ENCODE assay signal across 22 cellular contexts in genomic region chr6:40504274-40504673, GRCh38.
"Had no signal": no experiment of that assay in that cellular context is flagged by ENCODE, and none has a peak within 500 bp of the region (broad histone marks: within the 10 kb centered on the region; RNA-seq: fewer than 3 reads in every experiment).

No MANE protein-coding gene starts in this region.

- H3K27ac Mint-ChIP-seq: activated CD8-positive, alpha-beta T cell treated with anti-CD3 and anti-CD28 coated beads for 36 hours; activated naive CD8-positive, alpha-beta T cell treated with anti-CD3 and anti-CD28 coated beads, Interleukin-2, amount 10 ng/mL, durations not matched to agents 7 days and 5 days; activated T-helper 17 cell treated with anti-CD3 and anti-CD28 coated beads, Interleukin-2, amount 50 U/mL, for 72 hours; brain; dendritic cell treated with granulocyte-macrophage colony-stimulating factor and Interleukin-4, amounts not matched to agents 40 ng/mL and 50 ng/mL, for 4 days; mesothelial cell of epicardium; nephron; stimulated activated naive B cell treated with anti-CD40 and anti-IgM and Interleukin-4, amounts not matched to agents 10 μg/mL and 1 μg/mL and 100 μg/mL, for 72 hours had no signal

- H3K9me3 Mint-ChIP-seq: activated CD8-positive, alpha-beta T cell treated with anti-CD3 and anti-CD28 coated beads for 36 hours; activated naive CD8-positive, alpha-beta T cell treated with anti-CD3 and anti-CD28 coated beads, Interleukin-2, amount 10 ng/mL, durations not matched to agents 7 days and 5 days; activated T-helper 17 cell treated with anti-CD3 and anti-CD28 coated beads, Interleukin-2, amount 50 U/mL, for 72 hours; brain; central memory CD8-positive, alpha-beta T cell; dendritic cell treated with granulocyte-macrophage colony-stimulating factor and Interleukin-4, amounts not matched to agents 40 ng/mL and 50 ng/mL, for 4 days; mesothelial cell of epicardium; nephron; stimulated activated naive B cell treated with anti-CD40 and anti-IgM and Interleukin-4, amounts not matched to agents 10 μg/mL and 1 μg/mL and 100 μg/mL, for 72 hours had no signal

- H3K4me2 ChIP-seq: hepatocyte had no signal

- H3K36me3 ChIP-seq: esophagus squamous epithelium, thoracic aorta had no signal

- H3K4me1 Mint-ChIP-seq: activated T-helper 17 cell treated with anti-CD3 and anti-CD28 coated beads, Interleukin-2, amount 50 U/mL, for 72 hours; brain; central memory CD8-positive, alpha-beta T cell; mesothelial cell of epicardium; stimulated activated naive B cell treated with anti-CD40 and anti-IgM and Interleukin-4, amounts not matched to agents 10 μg/mL and 1 μg/mL and 100 μg/mL, for 72 hours had no signal

- H3K4me3 ChIP-seq: esophagus squamous epithelium, hepatocyte, lung, thoracic aorta had no signal

- H2AFZ ChIP-seq: hepatocyte had no signal

- H3K27ac ChIP-seq: esophagus squamous epithelium, hepatocyte, thoracic aorta had no signal

- H3K27me3 Mint-ChIP-seq: activated CD8-positive, alpha-beta T cell treated with anti-CD3 and anti-CD28 coated beads for 36 hours; stimulated activated naive B cell treated with anti-CD40 and anti-IgM and Interleukin-4, amounts not matched to agents 10 μg/mL and 1 μg/mL and 100 μg/mL, for 72 hours had no signal

- H3K36me3 Mint-ChIP-seq: activated naive CD8-positive, alpha-beta T cell treated with anti-CD3 and anti-CD28 coated beads, Interleukin-2, amount 10 ng/mL, durations not matched to agents 7 days and 5 days; brain; mesothelial cell of epicardium; stimulated activated naive B cell treated with anti-CD40 and anti-IgM and Interleukin-4, amounts not matched to agents 10 μg/mL and 1 μg/mL and 100 μg/mL, for 72 hours had no signal

- H3K9me3 ChIP-seq: esophagus squamous epithelium, thoracic aorta had no signal

- ATAC-seq: activated CD8-positive, alpha-beta T cell treated with anti-CD3 and anti-CD28 coated beads for 36 hours; activated T-helper 17 cell treated with anti-CD3 and anti-CD28 coated beads, Interleukin-2, amount 50 U/mL, for 72 hours; sciatic nerve; stimulated activated naive B cell treated with anti-CD40 and anti-IgM and Interleukin-4, amounts not matched to agents 10 μg/mL and 1 μg/mL and 100 μg/mL, for 72 hours had no signal

- DNase-seq: activated CD4-positive, alpha-beta T cell treated with anti-CD3 and anti-CD28 coated beads for 48 hours; activated CD4-positive, CD25-positive, alpha-beta regulatory T cell; activated CD8-positive, alpha-beta T cell treated with anti-CD3 and anti-CD28 coated beads for 36 hours; activated naive CD4-positive, alpha-beta T cell; activated naive CD8-positive, alpha-beta T cell treated with anti-CD3 and anti-CD28 coated beads, Interleukin-2, amount 10 ng/mL, durations not matched to agents 7 days and 5 days; activated T-cell treated with anti-CD3 and anti-CD28 coated beads, Interleukin-2, amount 50 U/mL, for 1 hour; effector CD8-positive, alpha-beta T cell; esophagus squamous epithelium; nucleus accumbens; stimulated activated CD4-positive, alpha-beta T cell treated with anti-CD3 and anti-CD28 coated beads, Interleukin-4, amount 100 ng/mL, for 4 hours; stimulated activated naive B cell treated with anti-CD40 and anti-IgM and Interleukin-4, amounts not matched to agents 10 μg/mL and 1 μg/mL and 100 μg/mL, for 72 hours; T1000 had no signal

- H3K4me3 Mint-ChIP-seq: activated CD8-positive, alpha-beta T cell treated with anti-CD3 and anti-CD28 coated beads for 36 hours; activated naive CD8-positive, alpha-beta T cell treated with anti-CD3 and anti-CD28 coated beads, Interleukin-2, amount 10 ng/mL, durations not matched to agents 7 days and 5 days; activated T-helper 17 cell treated with anti-CD3 and anti-CD28 coated beads, Interleukin-2, amount 50 U/mL, for 72 hours; brain; central memory CD8-positive, alpha-beta T cell; dendritic cell treated with granulocyte-macrophage colony-stimulating factor and Interleukin-4, amounts not matched to agents 40 ng/mL and 50 ng/mL, for 4 days; mesothelial cell of epicardium; nephron; stimulated activated naive B cell treated with anti-CD40 and anti-IgM and Interleukin-4, amounts not matched to agents 10 μg/mL and 1 μg/mL and 100 μg/mL, for 72 hours had no signal

- H3K27me3 ChIP-seq: hepatocyte had no signal

- H3K79me2 ChIP-seq: hepatocyte had no signal
